Comparison of ENCODE assay signal across 13 cellular contexts in genomic region chr20:15564981-15565380, GRCh38.
A peak's percentile ranks its signal among the peaks of the same experiment; 100 is the strongest.
DNase-seq lines count a peak whose midpoint lies in the region; ATAC-seq and TF ChIP-seq lines count a peak whose summit lies in the region.
"Had no signal": no experiment of that assay in that cellular context is flagged by ENCODE, and none has a peak within 500 bp of the region (broad histone marks: within the 10 kb centered on the region; RNA-seq: fewer than 3 reads in every experiment).

No MANE protein-coding gene starts in this region.

- 92 to 98% methylated on average over 3 of the region's 3 CpGs for WGBS in thyroid gland, 2 donors
- 89 to 92% methylated on average over 3 of the region's 3 CpGs for WGBS in lower leg skin, 2 donors

- H3K27ac Mint-ChIP-seq in activated naive CD4-positive, alpha-beta T cell treated with anti-CD3 and anti-CD28 coated beads, Interleukin-2, amount 50 U/mL, for 72 hours, result no peak overlapping the region

- H3K4me1 ChIP-seq in thyroid gland, result no peaks in the 10 kb centered on the region
- H3K4me1 ChIP-seq: psoas muscle, testis had no signal

- TF ChIP-seq CTCF in thyroid gland (IDR thresholded peaks at IDR 0.05) (no peak), lower leg skin (IDR thresholded peaks at IDR 0.05) (no peak)

- no peaks in the 10 kb centered on the region for H3K36me3 ChIP-seq in thyroid gland

- ATAC-seq in GM19324 (IDR thresholded peaks at IDR 0.05; ENCODE audit: low FRiP score, unreplicated experiment) (peak; percentile 81), HG02610 (IDR thresholded peaks at IDR 0.05; ENCODE audit: unreplicated experiment) (peak; percentile 86), HG03439 (IDR thresholded peaks at IDR 0.05; ENCODE audit: unreplicated experiment) (peak; percentile 97)
- no peak for ATAC-seq in activated naive CD4-positive, alpha-beta T cell treated with anti-CD3 and anti-CD28 coated beads, Interleukin-2, amount 50 U/mL, for 72 hours
- ATAC-seq: psoas muscle had no signal

- no peak overlapping the region for H3K27ac ChIP-seq in thyroid gland
- H3K27ac ChIP-seq: psoas muscle, testis had no signal

- TF ChIP-seq POLR2A in thyroid gland (IDR thresholded peaks at IDR 0.05) (no peak), lower leg skin (IDR thresholded peaks at IDR 0.05) (no peak)

- no peaks in the 10 kb centered on the region for H3K27me3 ChIP-seq in thyroid gland
- H3K27me3 ChIP-seq: testis had no signal

- no peak for DNase-seq in SKM-1 (lab: John Stamatoyannopoulos, UW; ENCODE audit: unreplicated experiment)
- no peak for DNase-seq in thyroid gland
- DNase-seq in activated naive CD4-positive, alpha-beta T cell treated with anti-CD3 and anti-CD28 coated beads, Interleukin-2, amount 50 U/mL, for 72 hours (ENCODE audit: low spot score in 2 of 2), result no peak
- no peak for DNase-seq in lower leg skin (ENCODE audit: low spot score in 2 of 2)
- DNase-seq: activated CD8-positive, alpha-beta memory T cell treated with anti-CD3 and anti-CD28 coated beads, Interleukin-2, amount 50 U/mL, for 4 hours; DMS153; hippocampal formation; NCI-H1092 treated with DMSO at 0.1 percent for 48 hours; psoas muscle; testis had no signal

- H3K36me3 Mint-ChIP-seq in activated naive CD4-positive, alpha-beta T cell treated with anti-CD3 and anti-CD28 coated beads, Interleukin-2, amount 50 U/mL, for 72 hours, result no peaks in the 10 kb centered on the region

- peaks cover under 1 to 5% of the 10 kb centered on the region in 2 donors for H3K9me3 Mint-ChIP-seq in activated naive CD4-positive, alpha-beta T cell treated with anti-CD3 and anti-CD28 coated beads, Interleukin-2, amount 50 U/mL, for 72 hours

- intact Hi-C loops in thyroid gland (cut with DNase I), result no loop called here
- intact Hi-C loops in lower leg skin (cut with DNase I; ENCODE audit: low total_unique reads), result no loop called here

- H3K9me3 ChIP-seq in thyroid gland, result no peaks in the 10 kb centered on the region
- H3K9me3 ChIP-seq: psoas muscle, testis had no signal

- H3K4me3 ChIP-seq in thyroid gland (replicated peaks in 1 of 3), result no peak overlapping the region
- H3K4me3 ChIP-seq in lower leg skin (ENCODE audit: low read depth, poor library complexity, severe bottlenecking), result no peak overlapping the region
- H3K4me3 ChIP-seq: psoas muscle, testis had no signal

Comparison
In these comparisons a context has a peak if more than half of its experiments do, and no peak if none do; other contexts are left out.
1. ATAC-seq: peak in GM19324 (single experiment), HG02610 (single experiment) and HG03439 (single experiment); none in activated naive CD4-positive, alpha-beta T cell treated with anti-CD3 and anti-CD28 coated beads, Interleukin-2, amount 50 U/mL, for 72 hours (0 of 2).